8 cellular contexts compared by ENCODE assay signal in genomic region chr1:53278294-53278693, GRCh38. TPM values are rescaled to one million over a fixed set of nuclear protein-coding genes. Genes with fewer than 3 reads are reported as not detected.
DNase-seq lines count a peak whose midpoint lies in the region; ATAC-seq and TF ChIP-seq lines count a peak whose summit lies in the region.

No MANE protein-coding gene starts in this region.

- no peak overlapping the region for H3K9ac ChIP-seq in IMR-90 (ENCODE audit: low read depth, low read length)

- no peak overlapping the region for H2BK120ac ChIP-seq in IMR-90 (ENCODE audit: low read depth, low read length)

- intact Hi-C loops in IMR-90 (cut with micrococcal nuclease), result loop anchor here (1.0 to 2.0 kb wide), 2 partner anchors 115 to 193 kb away; no protein-coding TSS in a partner anchor
- intact Hi-C loops in breast epithelium (cut with DNase I; ENCODE audit: low total_unique reads), result loop anchor here (5.0 kb wide), 1 partner anchor 114 kb away; no protein-coding TSS in a partner anchor
- intact Hi-C loops in left lung (cut with DNase I), result loop anchor here in 1 of 2 donors (2.0 kb wide), 1 partner anchor 117 kb away; no protein-coding TSS in a partner anchor

- DNase-seq in EH (ENCODE audit: low read depth) (peak; percentile 53), IMR-90 (peak; percentile 7), WTC11 (ENCODE audit: low spot score) (peak; percentile 76), breast epithelium (ENCODE audit: low spot score in 2 of 2) (peak in 1 of 2 donors; percentile 21), left lung (peak; percentile 60 to 88)
- peak; percentile 60 for DNase-seq in stimulated activated CD8-positive, alpha-beta memory T cell treated with anti-CD3 and anti-CD28 coated beads, Interleukin-12 subunit alpha, Interleukin-12 subunit beta, amount 100 ng/mL, for 1 hour (ENCODE audit: low read depth)

- H3K27me3 Mint-ChIP-seq in WTC11 (ENCODE audit: low read depth), result no peaks in the 10 kb centered on the region

- H3K4ac ChIP-seq in IMR-90 (ENCODE audit: low read depth, low read length), result no peak overlapping the region

- H3K9me3 ChIP-seq in IMR-90 (ENCODE audit: control insufficient read depth, insufficient read depth, low read length) (no peaks in the 10 kb centered on the region), breast epithelium (no peaks in the 10 kb centered on the region), left lung (no peaks in the 10 kb centered on the region)

- CTCF ChIA-PET in IMR-90 (lab: Yijun Ruan, JAX), result interaction anchor here (0.7 to 1.4 kb wide), 4 partner anchors 10 to 199 kb away, joined by 3 to 17 read pairs (median 4); no protein-coding TSS in a partner anchor
- CTCF ChIA-PET in WTC11 (lab: Charles Lee), result interaction anchor here (0.5 to 2.1 kb wide), 30 partner anchors 10 to 351 kb away, joined by 3 to 47 read pairs (median 4); partner anchors contain the start of gene SCP2

- no peaks in the 10 kb centered on the region for H4K20me1 ChIP-seq in IMR-90 (ENCODE audit: insufficient read depth, low read length)

- H3K27ac ChIP-seq in IMR-90 (ENCODE audit: insufficient read depth, low read length) (no peak overlapping the region), breast epithelium (no peak overlapping the region), left lung (no peak overlapping the region)

- H3K9me1 ChIP-seq in IMR-90 (ENCODE audit: insufficient read depth, low read length), result no peaks in the 10 kb centered on the region

- H4K8ac ChIP-seq in IMR-90 (ENCODE audit: low read depth in 2 of 2, low read length in 2 of 2), result no peak overlapping the region

- H3K9me3 Mint-ChIP-seq in WTC11, result no peaks in the 10 kb centered on the region

- no peak overlapping the region for H2BK15ac ChIP-seq in IMR-90 (ENCODE audit: low read depth, low read length)

- no peaks in the 10 kb centered on the region for H3K4me1 ChIP-seq in IMR-90 (ENCODE audit: control insufficient read depth, insufficient read depth, low read length)
- no peaks in the 10 kb centered on the region for H3K4me1 ChIP-seq in breast epithelium
- no peaks in the 10 kb centered on the region for H3K4me1 ChIP-seq in left lung

- no peaks in the 10 kb centered on the region for H3K79me1 ChIP-seq in IMR-90 (ENCODE audit: low read depth in 1 of 2, low read length in 2 of 2)

- no peak overlapping the region for H3K4me3 ChIP-seq in IMR-90 (ENCODE audit: insufficient read depth, low read depth, low read length)
- H3K4me3 ChIP-seq in breast epithelium, result no peak overlapping the region
- H3K4me3 ChIP-seq in left lung, result no peak overlapping the region

- peak overlapping the region; percentile 72 for H2AFZ ChIP-seq in IMR-90 (replicated peaks; ENCODE audit: low read length, poor library complexity)

- H3K4me1 Mint-ChIP-seq in WTC11, result no peaks in the 10 kb centered on the region

- H3K56ac ChIP-seq in IMR-90 (ENCODE audit: extremely low read depth, insufficient read depth, low read length), result no peak overlapping the region

- H2BK20ac ChIP-seq in IMR-90 (ENCODE audit: low read depth, low read length), result no peak overlapping the region

- TF ChIP-seq CTCF in IMR-90 (conservative IDR thresholded peaks at IDR 0.05; ENCODE audit: low read depth, low read length), result peak; percentile 94
- TF ChIP-seq CTCF in WTC11 (IDR thresholded peaks at IDR 0.05), result peak; percentile 81
- TF ChIP-seq CTCF in breast epithelium (IDR thresholded peaks at IDR 0.05), result peak; percentile 72 to 94 (median 89)
- TF ChIP-seq CTCF in left lung (IDR thresholded peaks at IDR 0.05), result peak; percentile 83 to 88

- dilution Hi-C loops in IMR-90 (cut with HindIII; ENCODE audit: low sequenced_read_pairs, unreplicated experiment), result no loop called here

- WGBS in IMR-90 (ENCODE audit: extremely low coverage in 2 of 2, insufficient read length in 1 of 2), 2 experiments, result 0% methylated on average over 2 of the region's 8 CpGs; no CpG with 5 or more reads in 1 of the 2 experiments

- H3K4me3 Mint-ChIP-seq in WTC11, result no peak overlapping the region

- H2AK9ac ChIP-seq in IMR-90 (replicated peaks; ENCODE audit: low read depth, low read length, poor library complexity), result peak overlapping the region; percentile 44

- in situ Hi-C loops in IMR-90 (cut with MboI; ENCODE audit: low sequenced_read_pairs), result loop anchor here (5.0 kb wide), 2 partner anchors 114 to 194 kb away; no protein-coding TSS in a partner anchor

- H2BK5ac ChIP-seq in IMR-90 (ENCODE audit: low read depth, low read length, poor library complexity, severe bottlenecking), result no peak overlapping the region

- no TSS peak for BruUV-seq in IMR-90 (replicated peaks; lab: Mats Ljungman, UMichigan)

- ATAC-seq in IMR-90 (ENCODE audit: low read depth) (peak; percentile 92), WTC11 (peak; percentile 82), left lung (peak; percentile 81), GM21390 (IDR thresholded peaks at IDR 0.05; ENCODE audit: unreplicated experiment) (no peak), HG03025 (IDR thresholded peaks at IDR 0.05; ENCODE audit: low FRiP score, unreplicated experiment) (no peak)

- H3K36me3 Mint-ChIP-seq in WTC11, result peaks cover 59% of the 10 kb centered on the region

- H3K4me2 ChIP-seq in IMR-90 (ENCODE audit: low read depth, low read length), result no peak overlapping the region

- POLR2A ChIA-PET in IMR-90 (lab: Charles Lee; ENCODE audit: unreplicated experiment) (no interaction called here), WTC11 (lab: Charles Lee) (interaction anchor here (0.6 to 0.7 kb wide), 2 partner anchors 59 to 162 kb away, joined by 3 read pairs; no protein-coding TSS in a partner anchor)

- H3K23ac ChIP-seq in IMR-90 (ENCODE audit: low read depth, low read length), result no peak overlapping the region

- TF ChIP-seq RAD21 in IMR-90 (IDR thresholded peaks at IDR 0.05; ENCODE audit: low read length), result peak; percentile 93

- H3K27me3 ChIP-seq in IMR-90 (ENCODE audit: control insufficient read depth, insufficient read depth, low read length), result no peaks in the 10 kb centered on the region
- no peaks in the 10 kb centered on the region for H3K27me3 ChIP-seq in breast epithelium
- H3K27me3 ChIP-seq in left lung, result no peaks in the 10 kb centered on the region

- H2AK5ac ChIP-seq in IMR-90 (ENCODE audit: low read depth, low read length), result peak overlapping the region; percentile 24; the same call in 1 of the 2 replicates

- H3K36me3 ChIP-seq in IMR-90 (ENCODE audit: control insufficient read depth, insufficient read depth, low read length) (no peaks in the 10 kb centered on the region), breast epithelium (no peaks in the 10 kb centered on the region), left lung (peaks cover 0 to 47% of the 10 kb centered on the region in 2 donors)

- H3K27ac Mint-ChIP-seq in WTC11, result peak overlapping the region; percentile 76; the same call in 1 of the 2 replicates

- H4K5ac ChIP-seq in IMR-90 (ENCODE audit: low read depth, low read length), result no peak overlapping the region

- H3K18ac ChIP-seq in IMR-90 (ENCODE audit: low read depth, low read length), result no peak overlapping the region

- TF ChIP-seq POLR2A in IMR-90 (IDR thresholded peaks at IDR 0.05; ENCODE audit: low read depth, low read length), result no peak
- TF ChIP-seq POLR2A in breast epithelium (IDR thresholded peaks at IDR 0.05), result no peak

- H3K14ac ChIP-seq in IMR-90 (replicated peaks; ENCODE audit: low read depth, low read length), result no peak overlapping the region

- no peak overlapping the region for H4K91ac ChIP-seq in IMR-90 (ENCODE audit: insufficient read depth, low read depth, low read length)

TF ChIP-seq in IMR-90, 13 proteins besides CTCF, POLR2A, EP300 and RAD21 (continues in another document):
- TF ChIP-seq, protein P1, sequence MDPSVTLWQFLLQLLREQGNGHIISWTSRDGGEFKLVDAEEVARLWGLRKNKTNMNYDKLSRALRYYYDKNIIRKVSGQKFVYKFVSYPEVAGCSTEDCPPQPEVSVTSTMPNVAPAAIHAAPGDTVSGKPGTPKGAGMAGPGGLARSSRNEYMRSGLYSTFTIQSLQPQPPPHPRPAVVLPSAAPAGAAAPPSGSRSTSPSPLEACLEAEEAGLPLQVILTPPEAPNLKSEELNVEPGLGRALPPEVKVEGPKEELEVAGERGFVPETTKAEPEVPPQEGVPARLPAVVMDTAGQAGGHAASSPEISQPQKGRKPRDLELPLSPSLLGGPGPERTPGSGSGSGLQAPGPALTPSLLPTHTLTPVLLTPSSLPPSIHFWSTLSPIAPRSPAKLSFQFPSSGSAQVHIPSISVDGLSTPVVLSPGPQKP (IDR thresholded peaks at IDR 0.05; ENCODE audit: borderline replicate concordance, low read depth, low read length), result no peak
- peak; percentile 96 for TF ChIP-seq SMC3 (IDR thresholded peaks at IDR 0.05; ENCODE audit: low read depth, low read length)

TF ChIP-seq in WTC11, 78 proteins besides CTCF, POLR2A, EP300 and RAD21 (continues in another document):
- no peak for TF ChIP-seq IRF2 (CRISPR knock-in tag; IDR thresholded peaks at IDR 0.05; ENCODE audit: borderline replicate concordance, low read depth)
- no peak for TF ChIP-seq NFATC4 (CRISPR knock-in tag; IDR thresholded peaks at IDR 0.05)

RNA-seq across cellular contexts. Expression of gene MAGOH, which starts 40.0 kb away (rescaled TPM):
- 3.8 and 26.4 TPM in 2 replicates for total RNA-seq in IMR-90 (2012; rRNA removed)
- 19.0 and 26.3 TPM in 2 replicates for polyA plus RNA-seq in IMR-90 (2012; rRNA removed)
- 2.2 and 3.2 TPM in 2 replicates for polyA plus RNA-seq in IMR-90 (2012; cell fraction: cytosol; rRNA removed)
- polyA plus RNA-seq in IMR-90 (2012; cell fraction: nucleus; rRNA removed; ENCODE audit: low replicate concordance), result 0.38 and 5.7 TPM in 2 replicates
- 57.8 to 58.4 TPM (median 57.9 TPM) in 3 replicates for total RNA-seq in WTC11 (2021)
- 10 to 100 TPM; 35.0 to 45.2 (median 37.5) TPM for total RNA-seq in breast epithelium
- 10 to 100 TPM; 31.8 to 33.9 TPM for total RNA-seq in left lung

RNA-seq across cellular contexts. Expression of gene LRP8, which starts 49.6 kb away (rescaled TPM):
- 11.1 and 12.0 TPM in 2 replicates for total RNA-seq in IMR-90 (2012; rRNA removed)
- 12.1 and 12.6 TPM in 2 replicates for polyA plus RNA-seq in IMR-90 (2012; rRNA removed)
- polyA plus RNA-seq in IMR-90 (2012; cell fraction: cytosol; rRNA removed), result 5.9 and 7.7 TPM in 2 replicates
- 40.5 and 54.0 TPM in 2 replicates for polyA plus RNA-seq in IMR-90 (2012; cell fraction: nucleus; rRNA removed; ENCODE audit: low replicate concordance)
- total RNA-seq in WTC11 (2021), result 61.9 to 69.5 TPM (median 66.6 TPM) in 3 replicates
- 10 to 100 TPM in 1 of 3 donors, 1 to 10 TPM in 2; 1.6 to 14.7 (median 6.3) TPM for total RNA-seq in breast epithelium
- 10 to 100 TPM in 1 of 2 donors, 1 to 10 TPM in 1; 7.6 to 36.6 TPM for total RNA-seq in left lung

RNA-seq across cellular contexts. Expression of gene CZIB, which starts 57.9 kb away (rescaled TPM):
- total RNA-seq in IMR-90 (2012; rRNA removed) (37.5 and 41.0 TPM in 2 replicates), WTC11 (2021) (41.6 to 48.6 TPM (median 47.6 TPM) in 3 replicates), breast epithelium (10 to 100 TPM; 60.6 to 69.8 (median 61.3) TPM), left lung (10 to 100 TPM; 50.5 to 55.4 TPM)
- 55.5 and 58.9 TPM in 2 replicates for polyA plus RNA-seq in IMR-90 (2012; rRNA removed)
- polyA plus RNA-seq in IMR-90 (2012; cell fraction: cytosol; rRNA removed), result 29.8 and 38.7 TPM in 2 replicates
- polyA plus RNA-seq in IMR-90 (2012; cell fraction: nucleus; rRNA removed; ENCODE audit: low replicate concordance), result 40.0 and 112 TPM in 2 replicates

Comparison
In these comparisons a context has a peak if more than half of its experiments do, and no peak if none do; other contexts are left out.
1. ATAC-seq: peak in IMR-90 (single experiment), WTC11 (single experiment) and left lung (single experiment); none in GM21390 (single experiment) and HG03025 (single experiment).
2. Peak in every context shown above with its lines, with median percentiles within 50 percentile points of each other: CTCF ChIP-seq.